ENCODE assay signal across 34 cellular contexts in genomic region chr17:68700391-68700790, GRCh38.
"Had no signal": no experiment of that assay in that cellular context is flagged by ENCODE, and none has a peak within 500 bp of the region (broad histone marks: within the 10 kb centered on the region; RNA-seq: fewer than 3 reads in every experiment).

No MANE protein-coding gene starts in this region.

- H3K4me1 Mint-ChIP-seq: activated CD4-positive, alpha-beta T cell treated with anti-CD3 and anti-CD28 coated beads, Interleukin-2, amount 10 ng/mL, durations not matched to agents 24 days and 14 days; activated naive CD8-positive, alpha-beta T cell treated with anti-CD3 and anti-CD28 coated beads for 36 hours; activated T-helper 17 cell treated with anti-CD3 and anti-CD28 coated beads, Interleukin-2, amount 50 U/mL, for 72 hours had no signal

- H3K27ac Mint-ChIP-seq: activated CD4-positive, alpha-beta T cell treated with anti-CD3 and anti-CD28 coated beads, Interleukin-2, amount 10 ng/mL, durations not matched to agents 24 days and 14 days; activated CD8-positive, alpha-beta T cell treated with anti-CD3 and anti-CD28 coated beads for 36 hours; activated naive CD8-positive, alpha-beta T cell treated with anti-CD3 and anti-CD28 coated beads for 36 hours; activated T-cell treated with anti-CD3 and anti-CD28 coated beads, Interleukin-2, amount 50 U/mL, for 72 hours; activated T-helper 17 cell treated with anti-CD3 and anti-CD28 coated beads, Interleukin-2, amount 50 U/mL, for 72 hours had no signal

- H3K4me3 Mint-ChIP-seq: activated CD4-positive, alpha-beta T cell treated with anti-CD3 and anti-CD28 coated beads, Interleukin-2, amount 10 ng/mL, durations not matched to agents 24 days and 14 days; activated CD8-positive, alpha-beta T cell treated with anti-CD3 and anti-CD28 coated beads for 36 hours; activated naive CD8-positive, alpha-beta T cell treated with anti-CD3 and anti-CD28 coated beads for 36 hours; activated T-cell treated with anti-CD3 and anti-CD28 coated beads, Interleukin-2, amount 50 U/mL, for 72 hours; activated T-helper 17 cell treated with anti-CD3 and anti-CD28 coated beads, Interleukin-2, amount 50 U/mL, for 72 hours; brain had no signal

- DNase-seq: activated CD4-positive, alpha-beta T cell treated with anti-CD3 and anti-CD28 coated beads, Interleukin-2, amount 10 ng/mL, durations not matched to agents 24 days and 14 days; activated CD4-positive, alpha-beta T cell treated with anti-CD3 and anti-CD28 coated beads, Interleukin-2, amount 50 U/mL, for 4 hours; activated CD8-positive, alpha-beta T cell treated with anti-CD3 and anti-CD28 coated beads for 36 hours; activated effector memory CD4-positive, alpha-beta T cell treated with anti-CD3 and anti-CD28 coated beads, Interleukin-2, amount 50 U/mL, for 16 hours; activated naive CD4-positive, alpha-beta T cell; activated naive CD4-positive, alpha-beta T cell treated with anti-CD3 and anti-CD28 coated beads, Interleukin-2, amount 50 U/mL, for 16 hours; activated naive CD8-positive, alpha-beta T cell treated with anti-CD3 and anti-CD28 coated beads for 36 hours; activated T-cell treated with anti-CD3 and anti-CD28 coated beads, Interleukin-2, amount 50 U/mL, for 1 hour; activated T-cell treated with anti-CD3 and anti-CD28 coated beads, Interleukin-2, amount 50 U/mL, for 72 hours; anterior cingulate cortex; Kasumi-1; KG1; MG63; NCI-H1048; NCI-H1105 treated with DMSO at 0.1 percent for 48 hours; NCI-H1436; NCI-H1694; NCI-H1930; NCI-H2081 treated with DMSO at 0.1 percent for 48 hours; NCI-H446 treated with DMSO at 0.1 percent for 48 hours; NCI-H524; NCI-H69; NCI-H82; NK-92 treated with Interleukin-12 subunit alpha and Interleukin-12 subunit beta, amount 100 ng/mL, for 24 hours; PC-3; Peyer's patch; SHP77; T1000; WERI-Rb-1 had no signal

- H3K4me3 ChIP-seq: MG63, Peyer's patch, SJCRH30, SK-N-MC had no signal

- H3K27ac ChIP-seq: RWPE1, SK-N-MC, WERI-Rb-1 had no signal

- H3K9me3 Mint-ChIP-seq: activated CD4-positive, alpha-beta T cell treated with anti-CD3 and anti-CD28 coated beads, Interleukin-2, amount 10 ng/mL, durations not matched to agents 24 days and 14 days; activated CD8-positive, alpha-beta T cell treated with anti-CD3 and anti-CD28 coated beads for 36 hours; activated T-helper 17 cell treated with anti-CD3 and anti-CD28 coated beads, Interleukin-2, amount 50 U/mL, for 72 hours had no signal

- ATAC-seq: activated CD8-positive, alpha-beta T cell treated with anti-CD3 and anti-CD28 coated beads for 36 hours; activated T-cell treated with anti-CD3 and anti-CD28 coated beads, Interleukin-2, amount 50 U/mL, for 72 hours; activated T-helper 17 cell treated with anti-CD3 and anti-CD28 coated beads, Interleukin-2, amount 50 U/mL, for 72 hours; PC-3 had no signal

- H3K36me3 Mint-ChIP-seq: activated naive CD8-positive, alpha-beta T cell treated with anti-CD3 and anti-CD28 coated beads for 36 hours; brain had no signal

- H3K36me3 ChIP-seq: MG63, Peyer's patch, SJCRH30, WERI-Rb-1 had no signal

- H3K27me3 ChIP-seq: MG63, Peyer's patch, SJCRH30 had no signal
